Comparison of ENCODE assay signal across 8 cellular contexts in genomic region chr1:192539450-192540132, GRCh38. TPM values are rescaled to one million over a fixed set of nuclear protein-coding genes. Genes with fewer than 3 reads are reported as not detected.
DNase-seq lines count a peak whose midpoint lies in the region; ATAC-seq and FAIRE-seq lines count a peak whose summit lies in the region.

No MANE protein-coding gene starts in this region.

- no peaks in the 10 kb centered on the region for H3K27me3 ChIP-seq in muscle layer of colon (ENCODE audit: control insufficient read depth in 1 of 2, insufficient read depth in 2 of 2, low read length in 2 of 2)

- FAIRE-seq in GM18507 (lab: Jason Lieb, UNC), result peak; percentile 9

- H3K4me3 ChIP-seq in muscle layer of colon (ENCODE audit: low read depth in 1 of 2, low read length in 2 of 2), result no peak overlapping the region

- peak overlapping the region; percentile 89 for H3K27ac ChIP-seq in muscle layer of colon (ENCODE audit: low read depth, low read length)

- no peaks in the 10 kb centered on the region for H3K9me3 ChIP-seq in muscle layer of colon (ENCODE audit: low read length)

- ATAC-seq in GM18519 (IDR thresholded peaks at IDR 0.05; ENCODE audit: low FRiP score, unreplicated experiment), result no peak
- no peak for ATAC-seq in GM21825 (IDR thresholded peaks at IDR 0.05; ENCODE audit: unreplicated experiment)
- no peak for ATAC-seq in left lobe of liver
- no peak for ATAC-seq in GM18870 (IDR thresholded peaks at IDR 0.05; ENCODE audit: unreplicated experiment)

- H3K9ac ChIP-seq in muscle layer of colon (ENCODE audit: low read length), result peak overlapping the region; percentile 17

- no peaks in the 10 kb centered on the region for H3K36me3 ChIP-seq in muscle layer of colon (ENCODE audit: insufficient read depth, low read length)

- no peak for DNase-seq in GM18507 (ENCODE audit: extremely low spot score, insufficient read length, low read depth)
- peak; percentile 60 for DNase-seq in NCI-H526 treated with DMSO at 0.1 percent for 48 hours (lab: John Stamatoyannopoulos, UW)
- DNase-seq in dermis blood vessel endothelial cell, result peak; percentile 96
- no peak for DNase-seq in left lobe of liver (ENCODE audit: low spot score)

- H3K4me1 ChIP-seq in muscle layer of colon (ENCODE audit: insufficient read depth, low read length), result peaks cover 49% of the 10 kb centered on the region

RNA-seq across cellular contexts. Expression of gene RGS1, which starts 36.0 kb away (rescaled TPM):
- total RNA-seq in dermis blood vessel endothelial cell, result not detected in 2 replicates
- 3.1 TPM for total RNA-seq in left lobe of liver

Comparison
In these comparisons a context has a peak if more than half of its experiments do, and no peak if none do; other contexts are left out.
1. DNase-seq: peak in NCI-H526 treated with DMSO at 0.1 percent for 48 hours (single experiment) and dermis blood vessel endothelial cell (single experiment); none in GM18507 (single experiment) and left lobe of liver (single experiment).